ENCODE assay signal across 11 cellular contexts in the genomic region with DNA sequence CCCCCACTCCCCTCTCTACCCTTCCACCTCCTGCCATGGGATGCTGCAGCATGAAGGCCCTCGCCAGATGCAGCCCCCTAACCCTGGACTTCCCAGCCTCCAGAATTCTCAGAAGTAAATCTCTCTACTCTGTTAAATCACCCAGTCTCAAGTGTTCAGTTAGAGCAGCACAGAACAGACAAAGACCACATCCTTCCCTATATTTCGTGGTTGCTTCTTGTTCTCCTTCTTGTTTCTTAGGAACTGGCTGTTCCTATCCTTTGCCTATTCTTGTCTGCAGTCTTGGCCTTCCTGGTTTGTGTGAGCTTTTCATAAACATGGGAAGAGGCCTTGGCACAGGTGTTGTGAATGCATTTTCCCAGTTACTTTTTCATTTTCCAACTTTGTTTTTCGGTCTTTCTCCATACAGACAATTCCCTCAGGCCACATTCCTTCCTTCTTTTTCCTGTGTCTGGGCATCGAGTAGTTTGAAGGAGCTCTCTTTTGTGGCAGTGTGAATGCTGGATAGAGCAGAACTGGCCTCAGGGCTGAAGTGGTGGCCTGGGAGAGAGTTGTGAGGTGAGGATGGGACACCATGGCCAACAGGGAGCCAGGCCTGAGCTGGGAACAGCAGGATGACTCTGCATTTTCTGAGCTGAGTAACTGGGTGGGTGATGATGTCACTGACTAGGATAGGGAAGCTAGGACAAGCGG. TPM values are rescaled to one million over a fixed set of nuclear protein-coding genes. Genes with fewer than 3 reads are reported as not detected.
DNase-seq lines count a peak whose midpoint lies in the region; ATAC-seq, FAIRE-seq and TF ChIP-seq lines count a peak whose summit lies in the region.
"Had no signal": no experiment of that assay in that cellular context is flagged by ENCODE, and none has a peak within 500 bp of the region (broad histone marks: within the 10 kb centered on the region; RNA-seq: fewer than 3 reads in every experiment).

No MANE protein-coding gene starts in this region.

- H3K4ac ChIP-seq in trophoblast cell (ENCODE audit: low read depth, low read length), result no peak overlapping the region

- no peaks in the 10 kb centered on the region for H3K4me1 ChIP-seq in endodermal cell (ENCODE audit: control insufficient read depth, insufficient read depth, low read length)
- peaks cover 16 to 20% of the 10 kb centered on the region in 2 experiments for H3K4me1 ChIP-seq in trophoblast cell (ENCODE audit: control insufficient read depth in 1 of 2, insufficient read depth in 2 of 2, low read length in 2 of 2)

- no peak overlapping the region for H3K4me2 ChIP-seq in trophoblast cell (ENCODE audit: low read length)

- H3K9me3 Mint-ChIP-seq in endodermal cell, result no peaks in the 10 kb centered on the region

- H2BK5ac ChIP-seq in trophoblast cell (ENCODE audit: low read depth, low read length, poor library complexity), result peak overlapping the region; percentile 65

- peaks cover 17% of the 10 kb centered on the region for H3K79me1 ChIP-seq in trophoblast cell (ENCODE audit: low read length)

- TF ChIP-seq CTCF in endodermal cell (conservative IDR thresholded peaks at IDR 0.05), result no peak

- H3K4me3 ChIP-seq in endodermal cell (ENCODE audit: low read length) (no peak overlapping the region), trophoblast cell (ENCODE audit: low read depth, low read length) (no peak overlapping the region)

- H4K8ac ChIP-seq in trophoblast cell (ENCODE audit: low read depth, low read length), result peak overlapping the region; percentile 56

- H4K91ac ChIP-seq in trophoblast cell (ENCODE audit: low read depth, low read length), result peak overlapping the region; percentile 78

- peaks cover 4% of the 10 kb centered on the region for H3K27me3 Mint-ChIP-seq in endodermal cell (ENCODE audit: insufficient read depth)

- H2AFZ ChIP-seq in trophoblast cell (ENCODE audit: insufficient read depth, low read length, poor library complexity), result no peak overlapping the region

- no peak overlapping the region for H3K23ac ChIP-seq in trophoblast cell (ENCODE audit: low read length)

- no peak for FAIRE-seq in RCC 7860 (lab: Jason Lieb, UNC)

- H3K36me3 Mint-ChIP-seq in endodermal cell (ENCODE audit: low read depth), result no peaks in the 10 kb centered on the region

- WGBS in endodermal cell (ENCODE audit: insufficient coverage in 1 of 2, insufficient read length in 1 of 2), 2 experiments, result 92 to 94% methylated on average over 2 to 5 of the region's 5 CpGs
- WGBS in trophoblast cell (ENCODE audit: extremely low coverage, insufficient coverage, insufficient read length), result no CpG with 5 or more reads among the region's 5 CpGs

- peak; percentile 94 for DNase-seq in ELF-1 (ENCODE audit: low read depth, low spot score)
- peak; percentile 52 for DNase-seq in RCC 7860 (ENCODE audit: low spot score)
- DNase-seq in endodermal cell, result peak; percentile 64
- peak in 1 of 2 donors; percentile 47 for DNase-seq in trophoblast cell
- no peak for DNase-seq in activated CD4-positive, alpha-beta T cell treated with anti-CD3 and anti-CD28 coated beads, Interleukin-2, amount 50 U/mL, for 48 hours
- no peak for DNase-seq in nucleus accumbens (lab: John Stamatoyannopoulos, UW)
- DNase-seq: NCI-H1930 had no signal

- H3K4me1 Mint-ChIP-seq in endodermal cell, result peaks cover 5% of the 10 kb centered on the region

- H3K4me3 Mint-ChIP-seq in endodermal cell, result no peak overlapping the region

- H3K36me3 ChIP-seq in endodermal cell (ENCODE audit: control insufficient read depth, insufficient read depth, low read length) (no peaks in the 10 kb centered on the region), trophoblast cell (ENCODE audit: control insufficient read depth in 1 of 2, insufficient read depth in 2 of 2, low read length in 2 of 2) (no peaks in the 10 kb centered on the region)

- peak overlapping the region; percentile 56 for H2BK120ac ChIP-seq in trophoblast cell (ENCODE audit: insufficient read depth, low read length, poor library complexity)

- peak overlapping the region; percentile 72 for H2BK12ac ChIP-seq in trophoblast cell (ENCODE audit: low read length)

- H3K9me3 ChIP-seq in endodermal cell (ENCODE audit: control insufficient read depth, low read length), result no peaks in the 10 kb centered on the region
- no peaks in the 10 kb centered on the region for H3K9me3 ChIP-seq in trophoblast cell (ENCODE audit: insufficient read depth, low read depth, low read length)

- peak overlapping the region; percentile 39 for H3K14ac ChIP-seq in trophoblast cell (ENCODE audit: low read length)

- H3K27ac Mint-ChIP-seq in endodermal cell, result peak overlapping the region; percentile 90

- H2AK5ac ChIP-seq in trophoblast cell (ENCODE audit: low read length), result no peak overlapping the region

- H3K18ac ChIP-seq in trophoblast cell (ENCODE audit: low read length), result no peak overlapping the region

- ATAC-seq in HG03565 (IDR thresholded peaks at IDR 0.05; ENCODE audit: unreplicated experiment), result no peak
- ATAC-seq in HG03025 (IDR thresholded peaks at IDR 0.05; ENCODE audit: low FRiP score, unreplicated experiment), result no peak

- H3K27ac ChIP-seq in endodermal cell (ENCODE audit: low read depth, low read length) (no peak overlapping the region), trophoblast cell (ENCODE audit: low read depth, low read length) (peak overlapping the region; percentile 71)

- no peak overlapping the region for H4K12ac ChIP-seq in trophoblast cell (ENCODE audit: low read depth, low read length)

- H3K27me3 ChIP-seq in endodermal cell (ENCODE audit: control insufficient read depth, insufficient read depth, low read length, poor library complexity, severe bottlenecking) (no peaks in the 10 kb centered on the region), trophoblast cell (ENCODE audit: insufficient read depth, low read length) (no peaks in the 10 kb centered on the region)

- H3K79me2 ChIP-seq in trophoblast cell (ENCODE audit: control insufficient read depth, insufficient read depth, low read length, poor library complexity), result peaks cover 3% of the 10 kb centered on the region

- H3K9ac ChIP-seq in endodermal cell (ENCODE audit: extremely low read depth, low read length, poor library complexity, severe bottlenecking) (no peak overlapping the region), trophoblast cell (ENCODE audit: low read length) (no peak overlapping the region)

RNA-seq across cellular contexts. Expression of gene KRT17, which starts 21.1 kb away (rescaled TPM):
- total RNA-seq in endodermal cell, result not detected
- polyA plus RNA-seq in endodermal cell (2013, experiment 1 of 2), result 0.36 TPM
- polyA plus RNA-seq in endodermal cell (2013, experiment 2 of 2), result 0.62 TPM
- polyA plus RNA-seq in trophoblast cell (2013), result 145 and 161 TPM in 2 replicates
- total RNA-seq: T-helper 2 cell treated with Interferon-gamma antibody and Interleukin-4, amounts not matched to agents 100 ng/mL and 5 ng/mL, for 36 hours had no signal

RNA-seq across cellular contexts. Expression of gene KRT16, which starts 33.0 kb away (rescaled TPM):
- total RNA-seq in endodermal cell, result not detected
- not detected for polyA plus RNA-seq in endodermal cell (2013, experiment 1 of 2)
- polyA plus RNA-seq in endodermal cell (2013, experiment 2 of 2), result not detected
- 7.9 and 8.4 TPM in 2 replicates for polyA plus RNA-seq in trophoblast cell (2013)
- total RNA-seq: glomerular endothelial cell; T-helper 2 cell treated with Interferon-gamma antibody and Interleukin-4, amounts not matched to agents 100 ng/mL and 5 ng/mL, for 36 hours had no signal

RNA-seq across cellular contexts. Expression of gene EIF1, which starts 43.2 kb away (rescaled TPM):
- 100 to 1,000 TPM; 526 to 573 TPM for total RNA-seq in endodermal cell
- polyA plus RNA-seq in endodermal cell (2013, experiment 1 of 2), result 718 TPM
- 619 TPM for polyA plus RNA-seq in endodermal cell (2013, experiment 2 of 2)
- polyA plus RNA-seq in trophoblast cell (2013), result 905 and 911 TPM in 2 replicates

RNA-seq across cellular contexts. Expression of gene KRT14, which starts 58.8 kb away (rescaled TPM):
- total RNA-seq in endodermal cell, result not detected
- polyA plus RNA-seq in endodermal cell (2013, experiment 1 of 2), result not detected
- polyA plus RNA-seq in endodermal cell (2013, experiment 2 of 2), result not detected
- 12.0 and 12.4 TPM in 2 replicates for polyA plus RNA-seq in trophoblast cell (2013)
- total RNA-seq: glomerular endothelial cell; T-helper 2 cell treated with Interferon-gamma antibody and Interleukin-4, amounts not matched to agents 100 ng/mL and 5 ng/mL, for 36 hours had no signal

Comparison
In these comparisons a context has a peak if more than half of its experiments do, and no peak if none do; other contexts are left out.
1. DNase-seq: peak in ELF-1 (single experiment), RCC 7860 (single experiment) and endodermal cell (single experiment); none in activated CD4-positive, alpha-beta T cell treated with anti-CD3 and anti-CD28 coated beads, Interleukin-2, amount 50 U/mL, for 48 hours (0 of 2) and nucleus accumbens (0 of 56).